ENCODE assay signal across 9 cellular contexts in the genomic region with DNA sequence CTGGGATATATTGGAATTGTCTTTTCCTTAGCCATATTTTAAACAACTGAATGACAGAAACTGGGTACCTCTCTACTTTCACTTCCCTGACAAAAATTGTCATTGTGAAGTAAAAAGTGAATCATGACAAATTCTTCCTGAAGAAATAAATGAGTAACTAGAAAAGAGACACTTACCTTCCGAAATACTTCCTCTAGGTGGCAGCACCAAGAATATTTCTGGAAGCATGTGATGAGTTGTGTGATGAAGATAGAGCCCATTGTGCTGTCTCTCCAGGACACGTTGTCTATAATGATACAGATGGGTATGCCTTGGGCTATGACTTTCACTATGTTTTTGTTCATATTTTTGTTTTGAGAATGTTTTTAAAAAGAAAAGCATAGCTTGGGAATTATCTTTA. TPM values are rescaled to one million over a fixed set of nuclear protein-coding genes. Genes with fewer than 3 reads are reported as not detected.
A peak's percentile ranks its signal among the peaks of the same experiment; 100 is the strongest.
DNase-seq lines count a peak whose midpoint lies in the region; ATAC-seq and TF ChIP-seq lines count a peak whose summit lies in the region.
"Had no signal": no experiment of that assay in that cellular context is flagged by ENCODE, and none has a peak within 500 bp of the region (broad histone marks: within the 10 kb centered on the region; RNA-seq: fewer than 3 reads in every experiment).

No MANE protein-coding gene starts in this region.

- ATAC-seq in GM19452 (IDR thresholded peaks at IDR 0.05; ENCODE audit: unreplicated experiment), result peak; percentile 93
- ATAC-seq in HG03432 (IDR thresholded peaks at IDR 0.05; ENCODE audit: unreplicated experiment), result peak; percentile 96

- no peaks in the 10 kb centered on the region for H4K20me1 ChIP-seq in neural progenitor cell (ENCODE audit: low read depth)

- H3K9me3 ChIP-seq in neural progenitor cell (ENCODE audit: low read depth), result no peaks in the 10 kb centered on the region
- H3K9me3 ChIP-seq in ovary, result no peaks in the 10 kb centered on the region

- H3F3A ChIP-seq in neural progenitor cell (ENCODE audit: low read depth), result no peaks in the 10 kb centered on the region

- H3K27me3 ChIP-seq in neural progenitor cell (no peaks in the 10 kb centered on the region), ovary (no peaks in the 10 kb centered on the region)

- no peaks in the 10 kb centered on the region for H3K36me3 ChIP-seq in neural progenitor cell
- H3K36me3 ChIP-seq in ovary, result no peaks in the 10 kb centered on the region

- no peaks in the 10 kb centered on the region for H3K27me3 Mint-ChIP-seq in endothelial cell (ENCODE audit: unreplicated experiment)
- no peaks in the 10 kb centered on the region for H3K27me3 Mint-ChIP-seq in neural progenitor cell (ENCODE audit: insufficient read depth, low read depth)

- no peaks in the 10 kb centered on the region for H3K79me2 ChIP-seq in neural progenitor cell (ENCODE audit: low read depth)

- H3K9me3 Mint-ChIP-seq in endothelial cell (ENCODE audit: unreplicated experiment) (no peaks in the 10 kb centered on the region), neural progenitor cell (no peaks in the 10 kb centered on the region)

- H3K4me1 ChIP-seq in neural progenitor cell, result no peaks in the 10 kb centered on the region
- no peaks in the 10 kb centered on the region for H3K4me1 ChIP-seq in ovary (ENCODE audit: insufficient read depth)

- no peak for TF ChIP-seq EP300 in ovary (IDR thresholded peaks at IDR 0.05)

- no peak overlapping the region for H3K27ac Mint-ChIP-seq in endothelial cell (ENCODE audit: unreplicated experiment)
- no peak overlapping the region for H3K27ac Mint-ChIP-seq in neural progenitor cell

- H3K36me3 Mint-ChIP-seq in endothelial cell (ENCODE audit: low read depth, unreplicated experiment) (no peaks in the 10 kb centered on the region), neural progenitor cell (no peaks in the 10 kb centered on the region)

- H3K4me3 ChIP-seq in neural progenitor cell (no peak overlapping the region), ovary (no peak overlapping the region)

- H3K4me2 ChIP-seq in neural progenitor cell, result no peak overlapping the region

- H2AFZ ChIP-seq in neural progenitor cell (replicated peaks), result no peak overlapping the region

- H3K4me3 Mint-ChIP-seq in endothelial cell (ENCODE audit: unreplicated experiment), result no peak overlapping the region
- H3K4me3 Mint-ChIP-seq in neural progenitor cell, result no peak overlapping the region

- no peak for TF ChIP-seq POLR2A in ovary (IDR thresholded peaks at IDR 0.05)

- H3K4me1 Mint-ChIP-seq in endothelial cell (ENCODE audit: unreplicated experiment), result no peaks in the 10 kb centered on the region
- H3K4me1 Mint-ChIP-seq in neural progenitor cell, result no peaks in the 10 kb centered on the region

- H3K27ac ChIP-seq in neural progenitor cell, result no peak overlapping the region
- H3K27ac ChIP-seq in ovary, result no peak overlapping the region

- peak; percentile 73 for TF ChIP-seq CTCF in endothelial cell (IDR thresholded peaks at IDR 0.05; ENCODE audit: unreplicated experiment)
- peak; percentile 58 for TF ChIP-seq CTCF in neural progenitor cell (IDR thresholded peaks at IDR 0.05)
- peak in 1 of 3 donors; percentile 10 for TF ChIP-seq CTCF in ovary (IDR thresholded peaks at IDR 0.05)

- intact Hi-C loops in ovary (cut with DNase I), result no loop called here

- H3K9ac ChIP-seq in neural progenitor cell, result no peak overlapping the region

- 28 to 37% (median 37%) methylated on average over 2 of the region's 2 CpGs for WGBS in ovary, 3 donors

- DNase-seq in activated T-cell treated with anti-CD3 and anti-CD28 coated beads for 4 hours, result peak; percentile 33
- DNase-seq in activated T-cell treated with anti-CD3 and anti-CD28 coated beads, Interleukin-2, amount 50 U/mL, for 48 hours, result no peak
- peak; percentile 62 for DNase-seq in RPMI7951 (ENCODE audit: low read depth)
- DNase-seq in endothelial cell (ENCODE audit: low spot score), result peak; percentile 8
- DNase-seq in neural progenitor cell (ENCODE audit: low spot score), result peak; percentile 4
- no peak for DNase-seq in ovary

RNA-seq across cellular contexts. Expression of a gene that starts 21.5 kb away (rescaled TPM):
- 79.4 and 90.2 TPM in 2 replicates for total RNA-seq in RPMI7951 (2014; rRNA removed; shearing (Covaris generic))
- total RNA-seq in endothelial cell (ENCODE audit: unreplicated experiment) (not detected), neural progenitor cell (ENCODE audit: low replicate concordance) (not detected in 2 replicates), ovary (10 to 100 TPM; 37.8 to 76.1 (median 49.1) TPM)
- 100 to 1,000 TPM in 1 of 2 donors, 10 to 100 TPM in 1; 52.3 to 105 TPM for polyA plus RNA-seq in ovary
- polyA plus RNA-seq: neural cell had no signal

RNA-seq across cellular contexts. Expression of a gene that starts 48.6 kb away (rescaled TPM):
- not detected in 2 replicates for total RNA-seq in RPMI7951 (2014; rRNA removed; shearing (Covaris generic))
- total RNA-seq in endothelial cell (ENCODE audit: unreplicated experiment) (0.95 TPM), neural progenitor cell (ENCODE audit: low replicate concordance) (not detected in 2 replicates), ovary (10 to 100 TPM in 1 of 7 donors, 1 to 10 TPM in 6; 2.0 to 12.0 (median 3.2) TPM)
- 10 to 100 TPM in 1 of 2 donors, 1 to 10 TPM in 1; 3.3 to 10.8 TPM for polyA plus RNA-seq in ovary
- polyA plus RNA-seq: neural cell had no signal

Comparison
In these comparisons a context has a peak if more than half of its experiments do, and no peak if none do; other contexts are left out.
1. DNase-seq: peak in activated T-cell treated with anti-CD3 and anti-CD28 coated beads for 4 hours (single experiment), RPMI7951 (single experiment), endothelial cell (single experiment) and neural progenitor cell (single experiment); none in activated T-cell treated with anti-CD3 and anti-CD28 coated beads, Interleukin-2, amount 50 U/mL, for 48 hours (0 of 2) and ovary (0 of 5).
2. RNA of a gene that starts 21.5 kb away (total RNA-seq): 79.4 to 90.2 TPM in RPMI7951 and 37.8 to 76.1 TPM in ovary; not detected in endothelial cell (single experiment) and not detected in neural progenitor cell; every median in the first group is over 10 times any median in the second.